ENCODE assay signal across 20 cellular contexts in the genomic region with DNA sequence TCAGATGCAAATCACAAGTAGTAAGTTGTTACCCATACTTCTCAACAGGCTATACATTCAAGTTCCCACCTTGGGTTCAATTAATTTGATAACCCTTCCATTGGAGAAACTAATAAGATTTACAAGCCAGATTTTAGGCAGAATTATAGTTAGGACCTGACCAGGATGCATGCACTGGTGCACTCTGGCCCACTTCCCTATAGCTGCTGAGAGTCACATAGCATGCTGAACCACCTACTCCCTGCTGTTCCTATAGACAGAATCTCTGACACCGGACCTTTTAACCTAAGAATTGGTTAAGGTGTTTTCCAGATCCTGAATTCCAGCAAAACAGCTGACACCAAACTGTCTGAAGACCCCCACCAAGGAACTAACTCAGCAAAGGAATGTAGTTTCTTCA.
"Had no signal": no experiment of that assay in that cellular context is flagged by ENCODE, and none has a peak within 500 bp of the region (broad histone marks: within the 10 kb centered on the region; RNA-seq: fewer than 3 reads in every experiment).

No MANE protein-coding gene starts in this region.

- DNase-seq: colonic mucosa; dermis blood vessel endothelial cell; erythroblast; foreskin keratinocyte; head of caudate nucleus; hippocampal formation; kidney glomerular epithelial cell; mammary epithelial cell; mucosa of descending colon; natural killer cell; ovary; small intestine; stimulated activated CD4-positive, alpha-beta T cell treated with anti-CD3 and anti-CD28 coated beads, Interleukin-12 subunit alpha, Interleukin-12 subunit beta, amount 100 ng/mL, for 4 hours; tibial artery; upper lobe of left lung had no signal

- H3K9me3 ChIP-seq: colonic mucosa, ovary had no signal

- H3K27ac ChIP-seq: colonic mucosa, foreskin keratinocyte, ovary, right atrium auricular region, tibial artery, upper lobe of left lung had no signal

- FAIRE-seq: endothelial cell of umbilical vein, islet of Langerhans, small intestine had no signal

- ATAC-seq: foreskin keratinocyte, mucosa of descending colon, natural killer cell had no signal

- H3K4me1 Mint-ChIP-seq: neural crest cell had no signal

- H3K4me1 ChIP-seq: colonic mucosa, foreskin keratinocyte, right atrium auricular region, tibial artery, upper lobe of left lung had no signal

- H3K36me3 ChIP-seq: colonic mucosa, ovary, right atrium auricular region, tibial artery, upper lobe of left lung had no signal

- H3K4me3 ChIP-seq: colonic mucosa, mucosa of descending colon, ovary, right atrium auricular region, tibial artery, upper lobe of left lung had no signal

- H3K27me3 Mint-ChIP-seq: stimulated activated naive CD8-positive, alpha-beta T cell treated with anti-CD3 and anti-CD28 coated beads, Interleukin-15, Interleukin-2, amounts not matched to agents 100 ng/mL and 50 ng/mL, for 24 hours had no signal

- H3K27me3 ChIP-seq: colonic mucosa, foreskin keratinocyte, ovary, right atrium auricular region, tibial artery, upper lobe of left lung had no signal

- H3K4me3 Mint-ChIP-seq: natural killer cell; neural crest cell; stimulated activated naive CD8-positive, alpha-beta T cell treated with anti-CD3 and anti-CD28 coated beads, Interleukin-15, Interleukin-2, amounts not matched to agents 100 ng/mL and 50 ng/mL, for 24 hours had no signal

- H3K36me3 Mint-ChIP-seq: natural killer cell had no signal

- H3K27ac Mint-ChIP-seq: natural killer cell; stimulated activated naive CD8-positive, alpha-beta T cell treated with anti-CD3 and anti-CD28 coated beads, Interleukin-15, Interleukin-2, amounts not matched to agents 100 ng/mL and 50 ng/mL, for 24 hours had no signal
